Comparison of ENCODE assay signal across 8 cellular contexts in genomic region chr2:85602476-85603234, GRCh38. TPM values are rescaled to one million over a fixed set of nuclear protein-coding genes. Genes with fewer than 3 reads are reported as not detected.
A peak's percentile ranks its signal among the peaks of the same experiment; 100 is the strongest.
DNase-seq lines count a peak whose midpoint lies in the region; ATAC-seq and TF ChIP-seq lines count a peak whose summit lies in the region.

TMEM150A (minus strand) TSS chr2:85602698; CDS start chr2:85601948, 750 bp downstream.

- H3K36me3 Mint-ChIP-seq in naive thymus-derived CD4-positive, alpha-beta T cell: peaks cover 0 to 2% (median 0%) of the 10 kb centered on the region in 5 donors
- peaks cover 9 to 15% of the 10 kb centered on the region in 2 donors for H3K36me3 Mint-ChIP-seq in stimulated activated naive B cell treated with anti-CD40 and anti-IgM and Interleukin-4, amounts not matched to agents 10 μg/mL and 1 μg/mL and 100 μg/mL, for 72 hours

- peak within 1 kb of the TSS; percentile 77 for H3K4me2 ChIP-seq in fibroblast of lung (ENCODE audit: extremely low read depth, insufficient read depth, low read length)

- ATAC-seq in GM21528 (IDR thresholded peaks at IDR 0.05; ENCODE audit: low FRiP score, unreplicated experiment): peak; percentile 92
- ATAC-seq in naive thymus-derived CD4-positive, alpha-beta T cell: peak; percentile 97
- ATAC-seq in stimulated activated naive B cell treated with anti-CD40 and anti-IgM and Interleukin-4, amounts not matched to agents 10 μg/mL and 1 μg/mL and 100 μg/mL, for 72 hours (replicated peaks): peak; percentile 97

- H3K27me3 Mint-ChIP-seq in naive thymus-derived CD4-positive, alpha-beta T cell: peaks cover 0 to 2% (median 0%) of the 10 kb centered on the region in 5 donors
- no peaks in the 10 kb centered on the region for H3K27me3 Mint-ChIP-seq in stimulated activated naive B cell treated with anti-CD40 and anti-IgM and Interleukin-4, amounts not matched to agents 10 μg/mL and 1 μg/mL and 100 μg/mL, for 72 hours

- TF ChIP-seq CTCF in fibroblast of lung (conservative IDR thresholded peaks at IDR 0.05 in 1 of 2, IDR thresholded peaks at IDR 0.05 in 1 of 2; ENCODE audit: low read depth in 1 of 2, low read length in 2 of 2): no peak

- peak within 1 kb of the TSS; percentile 92 for H2AFZ ChIP-seq in fibroblast of lung (ENCODE audit: low read length)

- peak within 1 kb of the TSS; percentile 89 to 98 (median 91) for H3K4me3 Mint-ChIP-seq in naive thymus-derived CD4-positive, alpha-beta T cell
- H3K4me3 Mint-ChIP-seq in stimulated activated naive B cell treated with anti-CD40 and anti-IgM and Interleukin-4, amounts not matched to agents 10 μg/mL and 1 μg/mL and 100 μg/mL, for 72 hours: peak within 1 kb of the TSS; percentile 92 to 94

- H3K27me3 ChIP-seq in fibroblast of lung (ENCODE audit: control insufficient read depth, insufficient read depth, low read length): no peaks in the 10 kb centered on the region
- H3K27me3 ChIP-seq in naive thymus-derived CD4-positive, alpha-beta T cell (ENCODE audit: control insufficient read depth in 2 of 2, insufficient read depth in 2 of 2, low read length in 2 of 2): no peaks in the 10 kb centered on the region

- peak within 1 kb of the TSS; percentile 85 to 97 (median 90) for H3K4me3 ChIP-seq in fibroblast of lung (replicated peaks in 1 of 4; ENCODE audit: control extremely low read depth in 1 of 4, insufficient read depth in 1 of 4, low read depth in 3 of 4, low read length in 4 of 4)
- H3K4me3 ChIP-seq in naive thymus-derived CD4-positive, alpha-beta T cell (ENCODE audit: low read length): peak within 1 kb of the TSS; percentile 99

- H3K9me3 Mint-ChIP-seq in naive thymus-derived CD4-positive, alpha-beta T cell: no peaks in the 10 kb centered on the region
- H3K9me3 Mint-ChIP-seq in stimulated activated naive B cell treated with anti-CD40 and anti-IgM and Interleukin-4, amounts not matched to agents 10 μg/mL and 1 μg/mL and 100 μg/mL, for 72 hours: no peaks in the 10 kb centered on the region

- POLR2A ChIA-PET in naive thymus-derived CD4-positive, alpha-beta T cell (lab: Charles Lee): interaction anchor here (0.6 to 4.2 kb wide), 13 partner anchors 7 to 598 kb away, joined by 3 to 35 read pairs (median 6); partner anchors contain the start of genes C2orf68, GGCX, MAT2A and RNF181

- H3K36me3 ChIP-seq in fibroblast of lung (ENCODE audit: control insufficient read depth, insufficient read depth, low read length): peaks cover 14% of the 10 kb centered on the region
- H3K36me3 ChIP-seq in naive thymus-derived CD4-positive, alpha-beta T cell (ENCODE audit: control insufficient read depth in 2 of 3, insufficient read depth in 3 of 3, low read length in 3 of 3): peaks cover 0 to 32% (median 0%) of the 10 kb centered on the region in 3 experiments

- DNase-seq in DMS53 treated with DMSO at 0.1 percent for 48 hours (lab: John Stamatoyannopoulos, UW; ENCODE audit: unreplicated experiment): peak; percentile 88
- DNase-seq in HuH-7.5 (ENCODE audit: low spot score): peak; percentile 81
- DNase-seq in RKO (ENCODE audit: low spot score): peak; percentile 90
- peak; percentile 69 to 81 for DNase-seq in activated T-helper 1 cell treated with anti-CD3 and anti-CD28 coated beads, Interleukin-2, amount 50 U/mL, for 16 hours (ENCODE audit: low read depth in 1 of 2, low spot score in 1 of 2)
- peak; percentile 85 to 89 for DNase-seq in fibroblast of lung (ENCODE audit: low read depth in 2 of 2)
- DNase-seq in naive thymus-derived CD4-positive, alpha-beta T cell: peak; percentile 68 to 91 (median 78)
- DNase-seq in stimulated activated naive B cell treated with anti-CD40 and anti-IgM and Interleukin-4, amounts not matched to agents 10 μg/mL and 1 μg/mL and 100 μg/mL, for 72 hours: peak; percentile 91

- peak within 1 kb of the TSS; percentile 42 to 96 (median 82) for H3K27ac Mint-ChIP-seq in naive thymus-derived CD4-positive, alpha-beta T cell
- H3K27ac Mint-ChIP-seq in stimulated activated naive B cell treated with anti-CD40 and anti-IgM and Interleukin-4, amounts not matched to agents 10 μg/mL and 1 μg/mL and 100 μg/mL, for 72 hours: peak within 1 kb of the TSS; percentile 94

- intact Hi-C loops in naive thymus-derived CD4-positive, alpha-beta T cell (cut with micrococcal nuclease): loop anchor here (1.0 to 5.0 kb wide), 12 partner anchors 7 to 840 kb away; partner anchors contain the start of genes MAT2A (in 2 of the 2), VAMP5 (in 2 of the 2), C2orf68 (in 1 of the 2) and GGCX (in 1 of the 2)

- H3K27ac ChIP-seq in fibroblast of lung (ENCODE audit: insufficient read depth, low read length): peak within 1 kb of the TSS; percentile 72
- peak within 1 kb of the TSS; percentile 81 for H3K27ac ChIP-seq in naive thymus-derived CD4-positive, alpha-beta T cell (ENCODE audit: low read depth, low read length)

- CTCF ChIA-PET in naive thymus-derived CD4-positive, alpha-beta T cell (lab: Charles Lee): no interaction called here

- peaks cover 28% of the 10 kb centered on the region for H3K4me1 ChIP-seq in fibroblast of lung (ENCODE audit: control insufficient read depth, extremely low read depth, insufficient read depth, low read length)
- H3K4me1 ChIP-seq in naive thymus-derived CD4-positive, alpha-beta T cell (ENCODE audit: control insufficient read depth in 2 of 2, insufficient read depth in 2 of 2, low read length in 2 of 2): peaks cover 7 to 9% of the 10 kb centered on the region in 2 donors

- H3K79me2 ChIP-seq in fibroblast of lung (ENCODE audit: control insufficient read depth, insufficient read depth, low read length): peaks cover 5% of the 10 kb centered on the region

- H3K4me1 Mint-ChIP-seq in naive thymus-derived CD4-positive, alpha-beta T cell: peaks cover 16 to 45% (median 37%) of the 10 kb centered on the region in 7 donors
- H3K4me1 Mint-ChIP-seq in stimulated activated naive B cell treated with anti-CD40 and anti-IgM and Interleukin-4, amounts not matched to agents 10 μg/mL and 1 μg/mL and 100 μg/mL, for 72 hours: peaks cover 30 to 54% of the 10 kb centered on the region in 2 donors

- peak within 1 kb of the TSS; percentile 61 for H3K9ac ChIP-seq in fibroblast of lung (ENCODE audit: insufficient read depth, low read length)

- no peaks in the 10 kb centered on the region for H3K9me3 ChIP-seq in fibroblast of lung (ENCODE audit: control insufficient read depth, insufficient read depth, low read depth, low read length)
- no peaks in the 10 kb centered on the region for H3K9me3 ChIP-seq in naive thymus-derived CD4-positive, alpha-beta T cell (ENCODE audit: control insufficient read depth in 2 of 3, low read length in 3 of 3)

- H4K20me1 ChIP-seq in fibroblast of lung (ENCODE audit: control insufficient read depth, extremely low read depth, insufficient read depth, low read length): no peaks in the 10 kb centered on the region

RNA-seq across cellular contexts. Expression of gene TMEM150A, which starts in this region (rescaled TPM):
- 11.8 and 13.2 TPM in 2 replicates for total RNA-seq in fibroblast of lung
- 11.4 and 15.5 TPM in 2 replicates for polyA plus RNA-seq in fibroblast of lung
- 14.8 and 19.3 TPM in 2 replicates for polyA plus RNA-seq in fibroblast of lung (2012)
- 36.1 and 67.5 TPM in 2 replicates for polyA minus RNA-seq in fibroblast of lung (ENCODE audit: low replicate concordance)
- total RNA-seq in naive thymus-derived CD4-positive, alpha-beta T cell: 10 to 100 TPM in 3 of 5 experiments, 1 to 10 TPM in 2; 5.1 to 17.8 (median 11.2) TPM
- polyA plus RNA-seq in naive thymus-derived CD4-positive, alpha-beta T cell: 10 to 100 TPM; 11.1 to 15.4 TPM

Comparison
In these comparisons a context has a peak if more than half of its experiments do, and no peak if none do; other contexts are left out.
1. Peak in every context shown above with its lines: DNase-seq, ATAC-seq, H3K4me3 ChIP-seq and H3K27ac ChIP-seq.